Comparison of ENCODE assay signal across 1 cellular context in the genomic region with DNA sequence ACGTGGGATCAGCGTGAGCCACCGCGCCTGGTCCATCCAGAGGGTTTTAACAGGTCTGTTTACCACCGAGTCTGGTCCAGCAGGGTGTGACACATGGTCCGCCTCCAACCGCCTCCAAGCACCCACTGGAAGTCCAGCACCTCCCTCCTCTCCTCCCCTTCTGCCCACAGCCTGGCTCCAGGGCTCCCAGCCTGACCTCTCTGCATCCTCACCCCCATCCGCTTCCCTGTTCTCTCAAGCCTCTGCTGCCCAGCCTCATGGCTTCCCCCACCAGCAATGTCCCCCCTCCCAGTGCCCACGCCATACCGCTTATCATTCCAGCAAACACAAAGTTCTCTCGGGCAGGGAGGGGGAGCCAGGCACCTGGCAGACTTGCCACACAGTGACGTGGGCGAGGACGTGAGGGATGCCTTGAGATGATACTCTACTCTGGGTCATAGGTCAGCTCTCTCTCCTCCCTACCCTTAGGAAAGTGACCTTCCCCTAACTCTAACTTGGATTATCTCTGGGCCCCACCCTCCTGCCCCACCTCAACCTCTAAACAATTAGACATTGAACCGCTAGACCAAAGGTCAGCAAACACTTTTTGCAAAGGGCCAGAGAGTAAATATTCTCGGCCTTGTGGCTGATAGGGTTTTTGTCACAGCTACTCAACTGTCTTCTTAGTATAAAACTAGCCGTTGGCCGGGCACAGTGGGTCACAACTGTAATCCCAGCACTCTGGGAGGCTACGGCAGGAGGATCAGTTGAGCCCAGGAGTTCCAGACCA.
TF ChIP-seq lines count a peak whose summit lies in the region.

No MANE protein-coding gene starts in this region.

TF ChIP-seq in IMR-90, 13 proteins besides CTCF, POLR2A, EP300 and RAD21:
- TF ChIP-seq MAFK (IDR thresholded peaks at IDR 0.05; ENCODE audit: low read depth, low read length), result no peak
- TF ChIP-seq RCOR1 (IDR thresholded peaks at IDR 0.05; ENCODE audit: insufficient replicate concordance, low read length), result no peak
- TF ChIP-seq CEBPB (IDR thresholded peaks at IDR 0.05; ENCODE audit: low read depth, low read length), result no peak
- TF ChIP-seq, protein P1, sequence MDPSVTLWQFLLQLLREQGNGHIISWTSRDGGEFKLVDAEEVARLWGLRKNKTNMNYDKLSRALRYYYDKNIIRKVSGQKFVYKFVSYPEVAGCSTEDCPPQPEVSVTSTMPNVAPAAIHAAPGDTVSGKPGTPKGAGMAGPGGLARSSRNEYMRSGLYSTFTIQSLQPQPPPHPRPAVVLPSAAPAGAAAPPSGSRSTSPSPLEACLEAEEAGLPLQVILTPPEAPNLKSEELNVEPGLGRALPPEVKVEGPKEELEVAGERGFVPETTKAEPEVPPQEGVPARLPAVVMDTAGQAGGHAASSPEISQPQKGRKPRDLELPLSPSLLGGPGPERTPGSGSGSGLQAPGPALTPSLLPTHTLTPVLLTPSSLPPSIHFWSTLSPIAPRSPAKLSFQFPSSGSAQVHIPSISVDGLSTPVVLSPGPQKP (IDR thresholded peaks at IDR 0.05; ENCODE audit: borderline replicate concordance, low read depth, low read length), result no peak
- no peak for TF ChIP-seq RFX5 (IDR thresholded peaks at IDR 0.05; ENCODE audit: low read depth, low read length)
- no peak for TF ChIP-seq CHD1 (IDR thresholded peaks at IDR 0.05; ENCODE audit: low read depth, low read length)
- TF ChIP-seq NFE2L2 (IDR thresholded peaks at IDR 0.05; ENCODE audit: low read depth, low read length), result no peak
- TF ChIP-seq MXI1 (IDR thresholded peaks at IDR 0.05; ENCODE audit: borderline replicate concordance, low read depth, low read length), result no peak
- TF ChIP-seq SMC3 (IDR thresholded peaks at IDR 0.05; ENCODE audit: low read depth, low read length), result no peak
- TF ChIP-seq MAZ (IDR thresholded peaks at IDR 0.05; ENCODE audit: borderline replicate concordance, low read depth, low read length), result no peak
- no peak for TF ChIP-seq FOS (IDR thresholded peaks at IDR 0.05; ENCODE audit: low read depth, low read length)
- TF ChIP-seq, protein P2, sequence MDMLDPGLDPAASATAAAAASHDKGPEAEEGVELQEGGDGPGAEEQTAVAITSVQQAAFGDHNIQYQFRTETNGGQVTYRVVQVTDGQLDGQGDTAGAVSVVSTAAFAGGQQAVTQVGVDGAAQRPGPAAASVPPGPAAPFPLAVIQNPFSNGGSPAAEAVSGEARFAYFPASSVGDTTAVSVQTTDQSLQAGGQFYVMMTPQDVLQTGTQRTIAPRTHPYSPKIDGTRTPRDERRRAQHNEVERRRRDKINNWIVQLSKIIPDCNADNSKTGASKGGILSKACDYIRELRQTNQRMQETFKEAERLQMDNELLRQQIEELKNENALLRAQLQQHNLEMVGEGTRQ (IDR thresholded peaks at IDR 0.05; ENCODE audit: low read depth, low read length), result no peak
- no peak for TF ChIP-seq BHLHE40 (IDR thresholded peaks at IDR 0.05; ENCODE audit: low read depth, low read length)
TF ChIP-seq in IMR-90: peak in this region for 0.
